In the genomic region with DNA sequence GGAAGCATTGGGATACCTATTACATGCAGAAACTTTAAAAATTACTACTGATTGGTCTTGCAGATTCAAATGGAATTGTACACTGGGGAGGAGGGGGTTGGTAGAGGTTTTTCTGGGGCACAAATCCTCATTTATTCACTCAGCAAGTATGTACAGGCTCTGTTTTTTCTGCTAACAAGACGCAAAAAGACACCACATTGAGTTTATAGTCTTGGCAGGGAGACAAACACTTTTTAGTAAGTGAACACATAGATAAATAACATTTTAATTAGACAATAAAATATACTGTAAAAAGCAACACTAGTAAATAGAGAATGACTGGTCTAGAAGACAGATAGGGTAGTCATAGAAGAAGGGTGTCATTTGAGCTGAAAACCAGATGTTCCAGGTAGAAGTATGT, we compare ENCODE assay signal across 20 cellular contexts. TPM values are rescaled to one million over a fixed set of nuclear protein-coding genes. Genes with fewer than 3 reads are reported as not detected.
"Had no signal": no experiment of that assay in that cellular context is flagged by ENCODE, and none has a peak within 500 bp of the region (broad histone marks: within the 10 kb centered on the region; RNA-seq: fewer than 3 reads in every experiment).

No MANE protein-coding gene starts in this region.

- H3K27ac Mint-ChIP-seq: endodermal cell; naive thymus-derived CD8-positive, alpha-beta T cell had no signal

- H3K27me3 Mint-ChIP-seq: naive thymus-derived CD8-positive, alpha-beta T cell had no signal

- H3K4me1 Mint-ChIP-seq: endodermal cell; naive thymus-derived CD8-positive, alpha-beta T cell; neural crest cell had no signal

- H3K9me3 Mint-ChIP-seq: endodermal cell, neural crest cell had no signal

- DNase-seq: effector CD4-positive, alpha-beta T cell; endodermal cell; gastrocnemius medialis; heart right ventricle; hypothalamus; kidney glomerular epithelial cell; mucosa of descending colon; naive thymus-derived CD8-positive, alpha-beta T cell; ovary; sigmoid colon; stimulated activated CD4-positive, alpha-beta T cell treated with anti-CD3 and anti-CD28 coated beads, Interleukin-2, amount 100 ng/mL, for 24 hours; stimulated activated naive CD4-positive, alpha-beta T cell; stomach; substantia nigra; trophoblast cell had no signal

- H3K4me3 Mint-ChIP-seq: endodermal cell; naive thymus-derived CD8-positive, alpha-beta T cell; neural crest cell had no signal

- H3K4me3 ChIP-seq: coronary artery, gastrocnemius medialis, heart right ventricle, mucosa of descending colon, ovary, right atrium auricular region, sigmoid colon, skin epidermis, stomach, thoracic aorta had no signal

RNA-seq across cellular contexts. Expression of gene GLIPR1L2, which starts 23.8 kb away (rescaled TPM):
- total RNA-seq: stomach had no signal
